Comparison of ENCODE assay signal across 8 cellular contexts in the genomic region with DNA sequence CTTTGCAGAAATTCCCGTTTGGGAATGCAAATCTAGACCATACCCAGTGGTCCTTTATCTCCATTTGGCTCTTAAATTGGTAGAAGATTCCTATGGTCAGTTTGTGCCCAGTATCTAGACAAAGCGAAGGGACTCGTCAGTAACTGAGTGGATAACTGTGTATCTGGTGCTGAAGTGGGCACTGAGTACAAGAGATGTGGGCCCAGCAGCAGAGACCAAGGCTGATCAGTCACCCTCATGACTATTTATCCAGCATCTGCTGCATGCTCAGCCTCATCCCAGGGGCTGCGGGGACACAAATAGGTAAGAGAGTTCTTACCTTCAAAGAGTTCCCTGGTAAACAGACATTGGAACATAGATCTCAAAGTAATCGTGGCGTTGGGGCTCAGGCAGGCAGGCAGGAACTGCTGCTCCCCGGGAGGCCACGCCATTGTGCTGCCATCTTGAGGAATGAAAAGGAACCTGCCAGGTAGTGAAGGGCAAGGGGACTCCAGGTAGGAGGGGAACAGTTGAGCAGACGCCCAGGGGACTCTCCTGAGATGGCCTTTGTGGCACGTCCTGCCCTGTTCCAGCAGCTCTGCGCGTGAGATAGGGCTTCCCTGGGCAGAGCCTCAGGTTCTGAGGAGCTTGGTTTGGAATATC. TPM values are rescaled to one million over a fixed set of nuclear protein-coding genes. Genes with fewer than 3 reads are reported as not detected.
A peak's percentile ranks its signal among the peaks of the same experiment; 100 is the strongest.
DNase-seq lines count a peak whose midpoint lies in the region; ATAC-seq and TF ChIP-seq lines count a peak whose summit lies in the region.

No MANE protein-coding gene starts in this region.

- H3K4me1 ChIP-seq in left lung, result no peaks in the 10 kb centered on the region

- DNase-seq in CD14-positive monocyte (ENCODE audit: low spot score) (no peak), HK-2 (ENCODE audit: unreplicated experiment) (peak; percentile 11), T-helper 9 cell (peak; percentile 56), brain microvascular endothelial cell (no peak), left lung (peak; percentile 65 to 76), NCI-H128 (lab: John Stamatoyannopoulos, UW; ENCODE audit: unreplicated experiment) (no peak)
- DNase-seq in stimulated activated CD8-positive, alpha-beta memory T cell treated with anti-CD3 and anti-CD28 coated beads, Interleukin-15, amount 100 ng/mL, for 48 hours (ENCODE audit: low read depth in 2 of 2), result peak; percentile 30 to 48

- in situ Hi-C loops in brain microvascular endothelial cell (cut with HindIII; ENCODE audit: low pct_ligation_motif_present, low sequenced_read_pairs), result no loop called here

- no peak overlapping the region for H3K4me3 Mint-ChIP-seq in CD14-positive monocyte

- no peaks in the 10 kb centered on the region for H3K9me3 ChIP-seq in left lung

- peaks cover 3% of the 10 kb centered on the region in 2 donors for H3K36me3 Mint-ChIP-seq in CD14-positive monocyte

- peaks cover 12% of the 10 kb centered on the region for H3K4me1 Mint-ChIP-seq in CD14-positive monocyte

- H3K27ac Mint-ChIP-seq in CD14-positive monocyte, result no peak overlapping the region

- intact Hi-C loops in CD14-positive monocyte (cut with micrococcal nuclease) (loop anchor here in 1 of 2 donors (5.0 kb wide), 1 partner anchor 311 kb away; no protein-coding TSS in a partner anchor), left lung (cut with DNase I) (no loop called here)

- H3K4me3 ChIP-seq in brain microvascular endothelial cell (ENCODE audit: low read depth, low read length) (no peak overlapping the region), left lung (no peak overlapping the region)

- H3K36me3 ChIP-seq in brain microvascular endothelial cell (replicated peaks) (no peaks in the 10 kb centered on the region), left lung (no peaks in the 10 kb centered on the region)

- TF ChIP-seq CTCF in CD14-positive monocyte (IDR thresholded peaks at IDR 0.05), result peak; percentile 58
- TF ChIP-seq CTCF in brain microvascular endothelial cell (IDR thresholded peaks at IDR 0.05; ENCODE audit: low read depth, low read length, missing control alignments), result peak; percentile 63
- TF ChIP-seq CTCF in left lung (IDR thresholded peaks at IDR 0.05), result peak; percentile 43 to 52

- H3K27me3 ChIP-seq in brain microvascular endothelial cell (replicated peaks), result no peaks in the 10 kb centered on the region
- H3K27me3 ChIP-seq in left lung, result no peaks in the 10 kb centered on the region

- H3K27me3 Mint-ChIP-seq in CD14-positive monocyte (ENCODE audit: low read depth in 3 of 3), result peaks cover 0 to 2% (median 0%) of the 10 kb centered on the region in 3 donors

- H3K9me3 Mint-ChIP-seq in CD14-positive monocyte, result peaks cover 0 to 6% (median 0%) of the 10 kb centered on the region in 7 donors

- peak; percentile 95 for ATAC-seq in left lung
- ATAC-seq in GM19463 (IDR thresholded peaks at IDR 0.05; ENCODE audit: unreplicated experiment), result no peak

- H3K27ac ChIP-seq in brain microvascular endothelial cell, result no peak overlapping the region
- H3K27ac ChIP-seq in left lung, result no peak overlapping the region

RNA-seq across cellular contexts. Expression of a gene that starts 10.3 kb away (rescaled TPM):
- under 1 TPM; 0.23 to 0.57 TPM for polyA plus RNA-seq in CD14-positive monocyte
- total RNA-seq in left lung, result 1 to 10 TPM; 1.5 to 1.6 TPM

RNA-seq across cellular contexts. Expression of a gene that starts 32.4 kb away (rescaled TPM):
- polyA plus RNA-seq in CD14-positive monocyte, result 100 to 1,000 TPM; 117 to 122 TPM
- total RNA-seq in left lung, result 10 to 100 TPM; 48.4 to 63.7 TPM

Comparison
In these comparisons a context has a peak if more than half of its experiments do, and no peak if none do; other contexts are left out.
1. DNase-seq: peak in HK-2 (single experiment), T-helper 9 cell (single experiment), left lung (2 of 2) and stimulated activated CD8-positive, alpha-beta memory T cell treated with anti-CD3 and anti-CD28 coated beads, Interleukin-15, amount 100 ng/mL, for 48 hours (2 of 2); none in CD14-positive monocyte (single experiment), brain microvascular endothelial cell (single experiment) and NCI-H128 (single experiment).
2. Peak in every context shown above with its lines, with median percentiles within 50 percentile points of each other: CTCF ChIP-seq.